In the genomic region with DNA sequence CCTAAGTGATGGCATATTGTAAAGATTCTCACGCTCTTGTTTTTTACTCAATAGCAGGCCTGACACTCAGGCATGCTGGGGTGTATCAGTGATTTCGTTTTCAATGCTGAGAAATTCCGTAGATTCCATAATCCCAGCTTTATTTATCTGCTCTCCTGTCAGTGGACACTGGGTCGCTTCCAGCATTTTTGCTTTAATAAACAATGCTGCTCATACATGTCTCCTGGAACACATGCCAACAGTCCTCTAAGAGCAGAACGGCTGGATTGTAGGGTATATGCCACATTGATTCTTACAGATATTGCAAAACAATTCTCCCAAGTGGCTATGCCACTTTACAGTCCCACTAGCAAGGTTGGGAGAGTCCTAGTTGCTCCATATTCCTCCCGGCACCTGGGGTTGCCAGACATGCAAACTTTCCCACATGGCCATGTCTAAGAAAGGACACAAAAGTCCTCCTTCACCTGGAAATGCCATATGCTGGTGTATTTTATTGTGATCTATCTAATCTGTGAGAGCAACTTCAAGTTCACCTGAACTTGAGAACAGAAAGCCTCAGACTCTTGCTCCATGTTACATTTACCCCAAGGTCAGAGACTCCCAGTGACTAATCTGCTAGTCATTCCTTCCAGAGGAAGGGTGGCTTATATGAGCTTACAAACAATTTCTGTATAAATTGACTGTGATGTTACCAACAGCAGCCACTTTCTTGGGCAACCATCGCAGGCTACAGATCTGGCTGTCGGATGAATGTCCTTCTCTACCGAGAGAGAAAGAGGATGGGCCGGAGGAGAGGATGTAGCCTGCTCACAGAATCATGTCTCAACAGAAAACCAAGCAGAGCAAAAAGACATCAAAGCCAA, we compare ENCODE assay signal across 9 cellular contexts.
A peak's percentile ranks its signal among the peaks of the same experiment; 100 is the strongest.
DNase-seq lines count a peak whose midpoint lies in the region; ATAC-seq and TF ChIP-seq lines count a peak whose summit lies in the region.
"Had no signal": no experiment of that assay in that cellular context is flagged by ENCODE, and none has a peak within 500 bp of the region (broad histone marks: within the 10 kb centered on the region; RNA-seq: fewer than 3 reads in every experiment).

No MANE protein-coding gene starts in this region.

- POLR2A ChIA-PET in activated B cell treated with CpG ODN at 0.5 μM for 24 hours (lab: Charles Lee), result interaction anchor here (1.1 to 4.1 kb wide), 9 partner anchors 8 to 78 kb away, joined by 3 to 43 read pairs (median 10); no protein-coding TSS in a partner anchor

- peak overlapping the region; percentile 24 for H3K4me3 Mint-ChIP-seq in activated B cell treated with CpG ODN at 0.5 μM for 24 hours

- no peaks in the 10 kb centered on the region for H3K27me3 Mint-ChIP-seq in activated B cell treated with CpG ODN at 0.5 μM for 24 hours

- DNase-seq in activated CD4-positive, CD25-positive, alpha-beta regulatory T cell (lab: John Stamatoyannopoulos, UW), result no peak
- DNase-seq in activated B cell treated with CpG ODN at 0.5 μM for 24 hours (no peak), fibroblast of villous mesenchyme (ENCODE audit: low read depth) (peak; percentile 96), GM10266 (ENCODE audit: extremely low spot score) (no peak), NCI-H524 treated with DMSO at 0.1 percent for 48 hours (lab: John Stamatoyannopoulos, UW) (no peak)
- peak; percentile 59 for DNase-seq in stimulated activated CD8-positive, alpha-beta memory T cell treated with anti-CD3 and anti-CD28 coated beads, Interleukin-4, amount 100 ng/mL, for 48 hours
- DNase-seq: DND-41 had no signal

- CTCF ChIA-PET in activated B cell treated with CpG ODN at 0.5 μM for 24 hours (lab: Charles Lee), result no interaction called here

- ATAC-seq in activated CD4-positive, CD25-positive, alpha-beta regulatory T cell treated with anti-CD3 and anti-CD28 coated beads, Interleukin-2, amount 50 U/mL, for 24 hours, result peak; percentile 60 to 68
- ATAC-seq in activated B cell treated with CpG ODN at 0.5 μM for 24 hours (ENCODE audit: low read depth), result no peak
- no peak for ATAC-seq in HG02852 (IDR thresholded peaks at IDR 0.05; ENCODE audit: unreplicated experiment)

- no peaks in the 10 kb centered on the region for H3K9me3 Mint-ChIP-seq in activated B cell treated with CpG ODN at 0.5 μM for 24 hours

- H3K36me3 Mint-ChIP-seq in activated B cell treated with CpG ODN at 0.5 μM for 24 hours (ENCODE audit: low read depth), result peaks cover 43% of the 10 kb centered on the region

- intact Hi-C loops in activated B cell treated with CpG ODN at 0.5 μM for 24 hours (cut with micrococcal nuclease), result loop anchor here (2.0 kb wide), 2 partner anchors 37 to 67 kb away; no protein-coding TSS in a partner anchor

- peak overlapping the region; percentile 82 for H3K27ac Mint-ChIP-seq in activated B cell treated with CpG ODN at 0.5 μM for 24 hours

- peaks cover 93% of the 10 kb centered on the region for H3K4me1 Mint-ChIP-seq in activated B cell treated with CpG ODN at 0.5 μM for 24 hours

- TF ChIP-seq CTCF in activated B cell treated with CpG ODN at 0.5 μM for 24 hours (IDR thresholded peaks at IDR 0.05), result no peak
- no peak for TF ChIP-seq CTCF in fibroblast of villous mesenchyme (IDR thresholded peaks at IDR 0.05; ENCODE audit: insufficient read depth, low read depth, low read length)
- no peak for TF ChIP-seq CTCF in GM10266 (IDR thresholded peaks at IDR 0.05; ENCODE audit: control insufficient read depth, insufficient read depth, low read depth, missing control alignments)

- peak overlapping the region; percentile 9 for H3K4me3 ChIP-seq in fibroblast of villous mesenchyme (ENCODE audit: low read depth, low read length)

Comparison
In these comparisons a context has a peak if more than half of its experiments do, and no peak if none do; other contexts are left out.
1. ATAC-seq: peak in activated CD4-positive, CD25-positive, alpha-beta regulatory T cell treated with anti-CD3 and anti-CD28 coated beads, Interleukin-2, amount 50 U/mL, for 24 hours (2 of 2); none in activated B cell treated with CpG ODN at 0.5 μM for 24 hours (single experiment) and HG02852 (single experiment).
2. DNase-seq: peak in fibroblast of villous mesenchyme (single experiment) and stimulated activated CD8-positive, alpha-beta memory T cell treated with anti-CD3 and anti-CD28 coated beads, Interleukin-4, amount 100 ng/mL, for 48 hours (single experiment); none in activated CD4-positive, CD25-positive, alpha-beta regulatory T cell (0 of 4), activated B cell treated with CpG ODN at 0.5 μM for 24 hours (single experiment), GM10266 (single experiment) and NCI-H524 treated with DMSO at 0.1 percent for 48 hours (single experiment).